ENCODE assay signal across 17 cellular contexts in genomic region chr1:112995890-112996289, GRCh38. TPM values are rescaled to one million over a fixed set of nuclear protein-coding genes. Genes with fewer than 3 reads are reported as not detected.
DNase-seq lines count a peak whose midpoint lies in the region; ATAC-seq and TF ChIP-seq lines count a peak whose summit lies in the region.
"Had no signal": no experiment of that assay in that cellular context is flagged by ENCODE, and none has a peak within 500 bp of the region (broad histone marks: within the 10 kb centered on the region; RNA-seq: fewer than 3 reads in every experiment).

No MANE protein-coding gene starts in this region.

- TF ChIP-seq EP300 in upper lobe of left lung (IDR thresholded peaks at IDR 0.05) = no peak

- no TSS peak for BruUV-seq in mammary epithelial cell (replicated peaks; lab: Mats Ljungman, UMichigan)

- in situ Hi-C loops in mammary epithelial cell (cut with MboI; ENCODE audit: low sequenced_read_pairs in 2 of 2) = no loop called here

- H3K4me1 ChIP-seq in mammary epithelial cell (ENCODE audit: insufficient read depth, low read length) (peaks cover 17% of the 10 kb centered on the region), heart left ventricle (peaks cover 0 to 66% (median 16%) of the 10 kb centered on the region in 12 donors), upper lobe of left lung (peaks cover 0 to 5% (median 0%) of the 10 kb centered on the region in 4 donors)
- H3K4me1 ChIP-seq: prostate gland had no signal

- peak; percentile 17 for DNase-seq in LHCN-M2 (ENCODE audit: low read depth)
- peak; percentile 50 for DNase-seq in mammary epithelial cell
- DNase-seq in heart left ventricle = no peak
- DNase-seq in retinal pigment epithelial cell (ENCODE audit: low read depth) = peak; percentile 19
- DNase-seq in activated naive CD8-positive, alpha-beta T cell treated with anti-CD3 and anti-CD28 coated beads, Interleukin-2, amount 50 U/mL, for 24 hours = no peak
- no peak for DNase-seq in upper lobe of left lung
- DNase-seq in NCI-H146 treated with DMSO at 0.1 percent for 48 hours (lab: John Stamatoyannopoulos, UW; ENCODE audit: unreplicated experiment) = no peak
- DNase-seq in DMS79 (lab: John Stamatoyannopoulos, UW) = no peak
- DNase-seq: activated CD4-positive, CD25-positive, alpha-beta regulatory T cell; amniotic stem cell; lower lobe of right lung; NCI-H1105 treated with DMSO at 0.1 percent for 48 hours; NCI-H2171 treated with DMSO at 0.1 percent for 48 hours had no signal

- H3K9me3 ChIP-seq in mammary epithelial cell (replicated peaks; ENCODE audit: insufficient read depth, low read length) (no peaks in the 10 kb centered on the region), heart left ventricle (no peaks in the 10 kb centered on the region), upper lobe of left lung (no peaks in the 10 kb centered on the region)
- H3K9me3 ChIP-seq: lower lobe of right lung, prostate gland had no signal

- H4K20me1 ChIP-seq in mammary epithelial cell (ENCODE audit: insufficient read depth, low read length) = no peaks in the 10 kb centered on the region

- no peak overlapping the region for H3K4me2 ChIP-seq in mammary epithelial cell (ENCODE audit: insufficient read depth, low read depth, low read length)

- no peaks in the 10 kb centered on the region for H3K79me2 ChIP-seq in mammary epithelial cell (ENCODE audit: insufficient read depth, low read length)

- H3K27ac ChIP-seq in mammary epithelial cell (ENCODE audit: insufficient read depth, low read depth, low read length) (no peak overlapping the region), heart left ventricle (peak overlapping the region; percentile 42 to 94 (median 82)), upper lobe of left lung (no peak overlapping the region)
- H3K27ac ChIP-seq: lower lobe of right lung, prostate gland had no signal

- WGBS in mammary epithelial cell (ENCODE audit: low coverage, missing lambda C conversion rate) = 83% methylated on average over 2 of the region's 2 CpGs
- 52 to 69% (median 55%) methylated on average over 2 of the region's 2 CpGs for WGBS in heart left ventricle, 4 donors
- 64 to 79% methylated on average over 2 of the region's 2 CpGs for WGBS in upper lobe of left lung, 2 donors

- no peaks in the 10 kb centered on the region for H3K27me3 Mint-ChIP-seq in activated naive CD8-positive, alpha-beta T cell treated with anti-CD3 and anti-CD28 coated beads, Interleukin-2, amount 50 U/mL, for 24 hours
- H3K27me3 Mint-ChIP-seq: activated T-helper 17 cell treated with anti-CD3 and anti-CD28 coated beads, Interleukin-2, amount 50 U/mL, for 72 hours; dendritic cell treated with granulocyte-macrophage colony-stimulating factor and Interleukin-4, amounts not matched to agents 40 ng/mL and 50 ng/mL, for 4 days; natural killer cell treated with Interleukin-12 subunit alpha and Interleukin-12 subunit beta and Interleukin-15 and Interleukin-18, amount 100 ng/mL, for 72 hours had no signal

- H3K4me3 ChIP-seq in mammary epithelial cell (replicated peaks in 1 of 3; ENCODE audit: insufficient read depth in 1 of 3, low read depth in 2 of 3, low read length in 3 of 3) (no peak overlapping the region), heart left ventricle (no peak overlapping the region), retinal pigment epithelial cell (ENCODE audit: low read length) (no peak overlapping the region), upper lobe of left lung (no peak overlapping the region)
- H3K4me3 ChIP-seq: lower lobe of right lung, prostate gland had no signal

- ATAC-seq in heart left ventricle (peak; percentile 21 to 59 (median 35)), upper lobe of left lung (ENCODE audit: low FRiP score in 2 of 2) (no peak)
- no peak for ATAC-seq in activated naive CD8-positive, alpha-beta T cell treated with anti-CD3 and anti-CD28 coated beads, Interleukin-2, amount 50 U/mL, for 24 hours
- ATAC-seq: activated T-helper 17 cell treated with anti-CD3 and anti-CD28 coated beads, Interleukin-2, amount 50 U/mL, for 72 hours; natural killer cell treated with Interleukin-12 subunit alpha and Interleukin-12 subunit beta and Interleukin-15 and Interleukin-18, amount 100 ng/mL, for 72 hours had no signal

- H3K9me3 Mint-ChIP-seq in activated naive CD8-positive, alpha-beta T cell treated with anti-CD3 and anti-CD28 coated beads, Interleukin-2, amount 50 U/mL, for 24 hours = no peaks in the 10 kb centered on the region
- H3K9me3 Mint-ChIP-seq: activated T-helper 17 cell treated with anti-CD3 and anti-CD28 coated beads, Interleukin-2, amount 50 U/mL, for 72 hours; dendritic cell treated with granulocyte-macrophage colony-stimulating factor and Interleukin-4, amounts not matched to agents 40 ng/mL and 50 ng/mL, for 4 days; natural killer cell treated with Interleukin-12 subunit alpha and Interleukin-12 subunit beta and Interleukin-15 and Interleukin-18, amount 100 ng/mL, for 72 hours had no signal

- peaks cover 5% of the 10 kb centered on the region for H3K36me3 ChIP-seq in mammary epithelial cell (ENCODE audit: insufficient read depth, low read length)
- peaks cover 0 to 11% (median 0%) of the 10 kb centered on the region in 9 donors for H3K36me3 ChIP-seq in heart left ventricle
- H3K36me3 ChIP-seq in upper lobe of left lung = no peaks in the 10 kb centered on the region
- H3K36me3 ChIP-seq: lower lobe of right lung, prostate gland had no signal

- H3K4me1 Mint-ChIP-seq in activated naive CD8-positive, alpha-beta T cell treated with anti-CD3 and anti-CD28 coated beads, Interleukin-2, amount 50 U/mL, for 24 hours = no peaks in the 10 kb centered on the region
- H3K4me1 Mint-ChIP-seq: activated T-helper 17 cell treated with anti-CD3 and anti-CD28 coated beads, Interleukin-2, amount 50 U/mL, for 72 hours had no signal

- TF ChIP-seq POLR2A in heart left ventricle (IDR thresholded peaks at IDR 0.05) (no peak), upper lobe of left lung (IDR thresholded peaks at IDR 0.05) (no peak)

- H3K27ac Mint-ChIP-seq in activated naive CD8-positive, alpha-beta T cell treated with anti-CD3 and anti-CD28 coated beads, Interleukin-2, amount 50 U/mL, for 24 hours = no peak overlapping the region
- H3K27ac Mint-ChIP-seq: activated T-helper 17 cell treated with anti-CD3 and anti-CD28 coated beads, Interleukin-2, amount 50 U/mL, for 72 hours; dendritic cell treated with granulocyte-macrophage colony-stimulating factor and Interleukin-4, amounts not matched to agents 40 ng/mL and 50 ng/mL, for 4 days; natural killer cell treated with Interleukin-12 subunit alpha and Interleukin-12 subunit beta and Interleukin-15 and Interleukin-18, amount 100 ng/mL, for 72 hours had no signal

- dilution Hi-C loops in mammary epithelial cell (cut with HindIII; ENCODE audit: low sequenced_read_pairs) = no loop called here

- no peak for TF ChIP-seq CTCF in mammary epithelial cell (conservative IDR thresholded peaks at IDR 0.05 in 1 of 2, IDR thresholded peaks at IDR 0.05 in 1 of 2; ENCODE audit: extremely low read depth in 1 of 2, insufficient read depth in 1 of 2, low read depth in 1 of 2, low read length in 2 of 2)
- no peak for TF ChIP-seq CTCF in heart left ventricle (IDR thresholded peaks at IDR 0.05)
- TF ChIP-seq CTCF in retinal pigment epithelial cell (conservative IDR thresholded peaks at IDR 0.05; ENCODE audit: low read depth, low read length) = no peak
- no peak for TF ChIP-seq CTCF in upper lobe of left lung (IDR thresholded peaks at IDR 0.05)

- peaks cover 10% of the 10 kb centered on the region for H3K36me3 Mint-ChIP-seq in activated naive CD8-positive, alpha-beta T cell treated with anti-CD3 and anti-CD28 coated beads, Interleukin-2, amount 50 U/mL, for 24 hours (ENCODE audit: low read depth)
- H3K36me3 Mint-ChIP-seq: natural killer cell treated with Interleukin-12 subunit alpha and Interleukin-12 subunit beta and Interleukin-15 and Interleukin-18, amount 100 ng/mL, for 72 hours had no signal

- H3K9ac ChIP-seq in mammary epithelial cell (ENCODE audit: insufficient read depth, low read length) = no peak overlapping the region

- H3K27me3 ChIP-seq in mammary epithelial cell (ENCODE audit: insufficient read depth, low read length) (no peaks in the 10 kb centered on the region), heart left ventricle (no peaks in the 10 kb centered on the region), upper lobe of left lung (no peaks in the 10 kb centered on the region)

- CTCF ChIA-PET in mammary epithelial cell (lab: Charles Lee; ENCODE audit: low non-redundant PET) = no interaction called here

- intact Hi-C loops in mammary epithelial cell (cut with micrococcal nuclease) (no loop called here), heart left ventricle (cut with DNase I) (loop anchor here in 5 of 10 donors (5.0 kb wide), 1 partner anchor 39 kb away; the partner anchor contains the start of gene SLC16A1 (in 5 of the 5))

- H2AFZ ChIP-seq in mammary epithelial cell (ENCODE audit: low read depth, low read length) = no peak overlapping the region

- H3K4me3 Mint-ChIP-seq in activated naive CD8-positive, alpha-beta T cell treated with anti-CD3 and anti-CD28 coated beads, Interleukin-2, amount 50 U/mL, for 24 hours = no peak overlapping the region
- H3K4me3 Mint-ChIP-seq: activated T-helper 17 cell treated with anti-CD3 and anti-CD28 coated beads, Interleukin-2, amount 50 U/mL, for 72 hours; dendritic cell treated with granulocyte-macrophage colony-stimulating factor and Interleukin-4, amounts not matched to agents 40 ng/mL and 50 ng/mL, for 4 days; natural killer cell treated with Interleukin-12 subunit alpha and Interleukin-12 subunit beta and Interleukin-15 and Interleukin-18, amount 100 ng/mL, for 72 hours had no signal

RNA-seq across cellular contexts. Expression of gene SLC16A1, which starts 39.9 kb away (rescaled TPM):
- 79.1 TPM in 2 replicates for total RNA-seq in LHCN-M2 (2014; rRNA removed)
- polyA plus RNA-seq in LHCN-M2 (2012) = 25.7 TPM
- 100 to 1,000 TPM; 167 to 239 TPM for total RNA-seq in mammary epithelial cell
- polyA plus RNA-seq in mammary epithelial cell = 186 TPM
- 497 TPM for polyA minus RNA-seq in mammary epithelial cell
- 100 to 1,000 TPM; 116 to 192 (median 133) TPM for total RNA-seq in heart left ventricle
- polyA plus RNA-seq in heart left ventricle = 10 to 100 TPM; 60.5 to 75.1 TPM
- total RNA-seq in upper lobe of left lung = 10 to 100 TPM in 1 of 6 donors, 1 to 10 TPM in 5; 1.4 to 13.3 (median 5.9) TPM

Comparison
In these comparisons a context has a peak if more than half of its experiments do, and no peak if none do; other contexts are left out.
1. DNase-seq: peak in LHCN-M2 (single experiment), mammary epithelial cell (single experiment) and retinal pigment epithelial cell (single experiment); none in heart left ventricle (0 of 5), activated naive CD8-positive, alpha-beta T cell treated with anti-CD3 and anti-CD28 coated beads, Interleukin-2, amount 50 U/mL, for 24 hours (single experiment), upper lobe of left lung (0 of 2), NCI-H146 treated with DMSO at 0.1 percent for 48 hours (single experiment) and DMS79 (single experiment).
2. H3K27ac ChIP-seq: peak in heart left ventricle (12 of 12); none in mammary epithelial cell (single experiment) and upper lobe of left lung (0 of 4).
3. ATAC-seq: peak in heart left ventricle (4 of 4); none in activated naive CD8-positive, alpha-beta T cell treated with anti-CD3 and anti-CD28 coated beads, Interleukin-2, amount 50 U/mL, for 24 hours (single experiment) and upper lobe of left lung (0 of 2).